16 cellular contexts compared by ENCODE assay signal in genomic region chr7:96187735-96188622, GRCh38.
A peak's percentile ranks its signal among the peaks of the same experiment; 100 is the strongest.
DNase-seq lines count a peak whose midpoint lies in the region; ATAC-seq and TF ChIP-seq lines count a peak whose summit lies in the region.
"Had no signal": no experiment of that assay in that cellular context is flagged by ENCODE, and none has a peak within 500 bp of the region (broad histone marks: within the 10 kb centered on the region; RNA-seq: fewer than 3 reads in every experiment).

No MANE protein-coding gene starts in this region.

- no peak for TF ChIP-seq POLR2A in gastrocnemius medialis (IDR thresholded peaks at IDR 0.05)

- no peak overlapping the region for H3K4me3 ChIP-seq in HUES6 (ENCODE audit: low read depth, low read length)
- H3K4me3 ChIP-seq in skeletal muscle satellite cell (ENCODE audit: low read length) = no peak overlapping the region
- no peak overlapping the region for H3K4me3 ChIP-seq in gastrocnemius medialis
- H3K4me3 ChIP-seq: K562 had no signal

- no peaks in the 10 kb centered on the region for H3K27me3 Mint-ChIP-seq in WTC11 (ENCODE audit: low read depth)
- H3K27me3 Mint-ChIP-seq: activated B cell treated with CpG ODN at 0.5 μM for 24 hours; CD4-positive, CD25-positive, alpha-beta regulatory T cell; dendritic cell treated with granulocyte-macrophage colony-stimulating factor and Interleukin-4, amounts not matched to agents 40 ng/mL and 50 ng/mL, for 4 days; stimulated activated naive CD8-positive, alpha-beta T cell treated with anti-CD3 and anti-CD28 coated beads, Interleukin-15, amount 100 ng/mL, for 72 hours had no signal

- H3K36me3 ChIP-seq in HUES6 (ENCODE audit: control insufficient read depth, insufficient read depth, low read length) (peaks cover 47% of the 10 kb centered on the region), skeletal muscle satellite cell (ENCODE audit: insufficient read depth, low read length) (peaks cover 6% of the 10 kb centered on the region), gastrocnemius medialis (peaks cover 0 to 63% of the 10 kb centered on the region in 2 donors)

- no peak overlapping the region for H3K9ac ChIP-seq in HUES6 (ENCODE audit: low read length)
- H3K9ac ChIP-seq in skeletal muscle satellite cell (ENCODE audit: low read depth, low read length) = no peak overlapping the region

- peaks cover 15% of the 10 kb centered on the region for H3K4me1 ChIP-seq in HUES6 (ENCODE audit: control insufficient read depth, insufficient read depth, low read length)
- no peaks in the 10 kb centered on the region for H3K4me1 ChIP-seq in foreskin keratinocyte
- peaks cover 16% of the 10 kb centered on the region for H3K4me1 ChIP-seq in skeletal muscle satellite cell (ENCODE audit: control insufficient read depth, insufficient read depth, low read length)
- H3K4me1 ChIP-seq in gastrocnemius medialis = no peaks in the 10 kb centered on the region

- peak; percentile 14 for ATAC-seq in foreskin keratinocyte
- ATAC-seq in gastrocnemius medialis = no peak
- ATAC-seq in WTC11 = no peak
- ATAC-seq in GM21825 (IDR thresholded peaks at IDR 0.05; ENCODE audit: unreplicated experiment) = no peak
- ATAC-seq: K562; stimulated activated naive CD8-positive, alpha-beta T cell treated with anti-CD3 and anti-CD28 coated beads, Interleukin-15, amount 100 ng/mL, for 72 hours had no signal

- in situ Hi-C loops in gastrocnemius medialis (cut with MboI; ENCODE audit: low sequenced_read_pairs in 4 of 4) = no loop called here

- H3K4me2 ChIP-seq in skeletal muscle satellite cell (ENCODE audit: low read length) = peak overlapping the region; percentile 49

- H3K27ac Mint-ChIP-seq in WTC11 = no peak overlapping the region
- H3K27ac Mint-ChIP-seq: activated B cell treated with CpG ODN at 0.5 μM for 24 hours; CD4-positive, CD25-positive, alpha-beta regulatory T cell; dendritic cell treated with granulocyte-macrophage colony-stimulating factor and Interleukin-4, amounts not matched to agents 40 ng/mL and 50 ng/mL, for 4 days; stimulated activated naive CD8-positive, alpha-beta T cell treated with anti-CD3 and anti-CD28 coated beads, Interleukin-15, amount 100 ng/mL, for 72 hours had no signal

- intact Hi-C loops in gastrocnemius medialis (cut with DNase I; ENCODE audit: low total_unique reads) = no loop called here

- no peak overlapping the region for H3K4me3 Mint-ChIP-seq in WTC11
- H3K4me3 Mint-ChIP-seq: activated B cell treated with CpG ODN at 0.5 μM for 24 hours; CD4-positive, CD25-positive, alpha-beta regulatory T cell; dendritic cell treated with granulocyte-macrophage colony-stimulating factor and Interleukin-4, amounts not matched to agents 40 ng/mL and 50 ng/mL, for 4 days; stimulated activated naive CD8-positive, alpha-beta T cell treated with anti-CD3 and anti-CD28 coated beads, Interleukin-15, amount 100 ng/mL, for 72 hours had no signal

- DNase-seq in NCI-H748 treated with DMSO at 0.1 percent for 48 hours (lab: John Stamatoyannopoulos, UW) = peak; percentile 70
- no peak for DNase-seq in foreskin keratinocyte
- no peak for DNase-seq in gastrocnemius medialis
- no peak for DNase-seq in COLO668 (lab: John Stamatoyannopoulos, UW; ENCODE audit: unreplicated experiment)
- no peak for DNase-seq in WTC11 (ENCODE audit: low spot score)
- DNase-seq: activated B cell treated with CpG ODN at 0.5 μM for 24 hours; CD4-positive, CD25-positive, alpha-beta regulatory T cell; GF-D8; NCI-H187 treated with DMSO at 0.1 percent for 48 hours; NK-92 treated with Interleukin-12 subunit alpha and Interleukin-12 subunit beta, amount 100 ng/mL, for 24 hours; stimulated activated naive CD8-positive, alpha-beta T cell treated with anti-CD3 and anti-CD28 coated beads, Interleukin-15, amount 100 ng/mL, for 72 hours had no signal

- CTCF ChIA-PET in WTC11 (lab: Charles Lee) = interaction anchor here (0.6 to 1.0 kb wide), 2 partner anchors 48 to 57 kb away, joined by 3 to 4 read pairs; no protein-coding TSS in a partner anchor

- H3K4me1 Mint-ChIP-seq in WTC11 = peaks cover 8% of the 10 kb centered on the region
- H3K4me1 Mint-ChIP-seq: activated B cell treated with CpG ODN at 0.5 μM for 24 hours; stimulated activated naive CD8-positive, alpha-beta T cell treated with anti-CD3 and anti-CD28 coated beads, Interleukin-15, amount 100 ng/mL, for 72 hours had no signal

- no peaks in the 10 kb centered on the region for H3K9me3 Mint-ChIP-seq in WTC11
- H3K9me3 Mint-ChIP-seq: activated B cell treated with CpG ODN at 0.5 μM for 24 hours; CD4-positive, CD25-positive, alpha-beta regulatory T cell; dendritic cell treated with granulocyte-macrophage colony-stimulating factor and Interleukin-4, amounts not matched to agents 40 ng/mL and 50 ng/mL, for 4 days; stimulated activated naive CD8-positive, alpha-beta T cell treated with anti-CD3 and anti-CD28 coated beads, Interleukin-15, amount 100 ng/mL, for 72 hours had no signal

- no peak for TF ChIP-seq CTCF in foreskin keratinocyte (conservative IDR thresholded peaks at IDR 0.05)
- TF ChIP-seq CTCF in gastrocnemius medialis (IDR thresholded peaks at IDR 0.05 in 4 of 5, conservative IDR thresholded peaks at IDR 0.05 in 1 of 5) = no peak
- TF ChIP-seq CTCF in WTC11 (IDR thresholded peaks at IDR 0.05) = no peak

- POLR2A ChIA-PET in WTC11 (lab: Charles Lee) = no interaction called here

- H3K27me3 ChIP-seq in HUES6 (ENCODE audit: control insufficient read depth, insufficient read depth, low read length) = no peaks in the 10 kb centered on the region
- no peaks in the 10 kb centered on the region for H3K27me3 ChIP-seq in foreskin keratinocyte
- H3K27me3 ChIP-seq in skeletal muscle satellite cell (ENCODE audit: control insufficient read depth, insufficient read depth, low read length) = no peaks in the 10 kb centered on the region
- no peaks in the 10 kb centered on the region for H3K27me3 ChIP-seq in gastrocnemius medialis

- 0 out of 2 replicates have a peak overlapping the region, but pooled peaks have one; percentile 26 for H3K27ac ChIP-seq in HUES6 (ENCODE audit: low read depth, low read length)
- no peak overlapping the region for H3K27ac ChIP-seq in foreskin keratinocyte
- H3K27ac ChIP-seq in gastrocnemius medialis = no peak overlapping the region

- H3K9me3 ChIP-seq in HUES6 (ENCODE audit: control insufficient read depth, insufficient read depth, low read depth, low read length) (no peaks in the 10 kb centered on the region), skeletal muscle satellite cell (replicated peaks; ENCODE audit: low read length) (no peaks in the 10 kb centered on the region), gastrocnemius medialis (no peaks in the 10 kb centered on the region)

- H3K36me3 Mint-ChIP-seq in WTC11 = peaks cover 44% of the 10 kb centered on the region

TF ChIP-seq in WTC11, 78 proteins besides CTCF, POLR2A, EP300 and RAD21:
- no peak for TF ChIP-seq ATF1 (CRISPR knock-in tag; IDR thresholded peaks at IDR 0.05)
- no peak for TF ChIP-seq RELA (CRISPR knock-in tag; IDR thresholded peaks at IDR 0.05; ENCODE audit: borderline replicate concordance)
- TF ChIP-seq ZNF121 (CRISPR knock-in tag; IDR thresholded peaks at IDR 0.05) = no peak
- no peak for TF ChIP-seq NFYB (CRISPR knock-in tag; conservative IDR thresholded peaks at IDR 0.05; ENCODE audit: low read depth)
- no peak for TF ChIP-seq ZNF396 (CRISPR knock-in tag; IDR thresholded peaks at IDR 0.05; ENCODE audit: borderline replicate concordance)
- TF ChIP-seq ZNF416 (CRISPR knock-in tag; IDR thresholded peaks at IDR 0.05) = no peak
- TF ChIP-seq TEAD1 (CRISPR knock-in tag; IDR thresholded peaks at IDR 0.05) = no peak
- no peak for TF ChIP-seq HMGXB4 (CRISPR knock-in tag; IDR thresholded peaks at IDR 0.05)
- TF ChIP-seq IRF1 (CRISPR knock-in tag; IDR thresholded peaks at IDR 0.05) = no peak
- no peak for TF ChIP-seq ZNF232 (CRISPR knock-in tag; IDR thresholded peaks at IDR 0.05)
- TF ChIP-seq E2F5 (CRISPR knock-in tag; IDR thresholded peaks at IDR 0.05) = no peak
- TF ChIP-seq ZBTB21 (CRISPR knock-in tag; IDR thresholded peaks at IDR 0.05; ENCODE audit: borderline replicate concordance) = no peak
- TF ChIP-seq TCF7 (CRISPR knock-in tag; IDR thresholded peaks at IDR 0.05; ENCODE audit: low read depth) = no peak
- TF ChIP-seq FOXP1 (CRISPR knock-in tag; IDR thresholded peaks at IDR 0.05; ENCODE audit: borderline replicate concordance) = no peak
